Comparison of ENCODE assay signal across 9 cellular contexts in the genomic region with DNA sequence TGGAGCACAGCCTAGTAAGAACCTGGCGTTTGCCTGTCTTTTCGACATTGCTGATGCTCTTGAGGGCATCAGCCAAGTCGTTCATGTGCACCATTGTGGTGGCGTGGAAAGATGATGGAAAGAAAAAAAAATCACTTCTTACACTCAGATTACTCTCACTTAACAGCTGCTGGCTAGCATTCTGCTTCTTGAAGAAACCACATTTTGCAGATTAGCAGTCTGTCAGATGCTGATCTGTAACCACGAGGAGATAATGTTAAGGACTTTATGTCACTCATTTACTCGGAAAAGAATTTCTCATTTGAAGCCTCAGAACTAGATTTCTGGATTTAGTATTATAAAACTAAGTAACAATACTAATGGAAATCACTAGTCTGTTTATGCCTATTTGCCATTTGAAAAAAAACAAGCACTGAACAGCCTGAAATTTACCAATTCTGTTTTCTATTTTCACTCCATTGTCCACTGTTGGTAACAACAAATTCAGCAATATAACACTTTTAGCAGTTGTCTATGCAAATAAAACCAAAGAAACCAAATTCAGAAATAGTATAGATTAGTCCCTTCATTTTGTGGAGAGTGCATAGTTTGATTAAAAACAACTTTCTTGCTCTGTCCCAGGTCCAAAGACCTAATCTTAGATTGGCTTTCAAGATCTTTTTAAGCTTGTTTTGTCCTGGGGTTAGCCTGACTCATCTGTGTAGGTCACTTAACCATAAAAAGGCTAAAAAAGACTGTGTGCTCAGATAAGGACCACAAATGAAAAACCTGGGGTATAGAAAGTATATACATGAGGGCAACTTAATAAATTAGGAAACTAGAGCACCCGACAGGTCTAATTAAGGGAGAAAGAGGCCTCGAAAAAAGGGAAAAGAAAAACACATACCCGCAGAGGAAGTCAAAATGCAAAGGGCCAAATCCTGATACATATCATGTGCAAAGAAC.
DNase-seq lines count a peak whose midpoint lies in the region; ATAC-seq and TF ChIP-seq lines count a peak whose summit lies in the region.
"Had no signal": no experiment of that assay in that cellular context is flagged by ENCODE, and none has a peak within 500 bp of the region (broad histone marks: within the 10 kb centered on the region; RNA-seq: fewer than 3 reads in every experiment).

No MANE protein-coding gene starts in this region.

- POLR2A ChIA-PET in GM10248 (lab: Yijun Ruan, JAX) = no interaction called here

- DNase-seq in GM10248 (ENCODE audit: extremely low spot score) (peak; percentile 45), fibroblast of villous mesenchyme (ENCODE audit: low read depth) (peak; percentile 59), SHP77 (lab: John Stamatoyannopoulos, UW) (no peak), head of caudate nucleus (no peak), breast epithelium (ENCODE audit: low spot score in 2 of 2) (no peak)
- no peak for DNase-seq in stimulated activated CD4-positive, alpha-beta T cell treated with anti-CD3 and anti-CD28 coated beads, Interleukin-2, amount 100 ng/mL, for 48 hours
- DNase-seq: NK-92 treated with Interleukin-12 subunit alpha and Interleukin-12 subunit beta, amount 100 ng/mL, for 24 hours had no signal

- CTCF ChIA-PET in GM10248 (lab: Yijun Ruan, JAX) = interaction anchor here (1.4 to 2.6 kb wide), 3 partner anchors 12 to 67 kb away, joined by 4 to 7 read pairs (median 7); a partner anchor contains a TSS

- ATAC-seq in GM21390 (IDR thresholded peaks at IDR 0.05; ENCODE audit: unreplicated experiment) (peak; percentile 89), HG03469 (IDR thresholded peaks at IDR 0.05; ENCODE audit: unreplicated experiment) (peak; percentile 72)

- no peak overlapping the region for H3K27ac ChIP-seq in breast epithelium

- H3K4me1 ChIP-seq in breast epithelium = peaks cover 0 to 9% of the 10 kb centered on the region in 2 donors

- TF ChIP-seq CTCF in GM10248 (IDR thresholded peaks at IDR 0.05; ENCODE audit: control extremely low read depth, extremely low read depth, low read depth, missing control alignments) (no peak), fibroblast of villous mesenchyme (IDR thresholded peaks at IDR 0.05; ENCODE audit: insufficient read depth, low read depth, low read length) (no peak), breast epithelium (IDR thresholded peaks at IDR 0.05) (no peak)

- no peaks in the 10 kb centered on the region for H3K36me3 ChIP-seq in breast epithelium

- H3K27me3 ChIP-seq in breast epithelium = no peaks in the 10 kb centered on the region

- TF ChIP-seq POLR2A in breast epithelium (IDR thresholded peaks at IDR 0.05) = no peak

- H3K4me3 ChIP-seq in fibroblast of villous mesenchyme (ENCODE audit: low read depth, low read length) = no peak overlapping the region
- no peak overlapping the region for H3K4me3 ChIP-seq in breast epithelium

- H3K9me3 ChIP-seq in breast epithelium = no peaks in the 10 kb centered on the region

- intact Hi-C loops in head of caudate nucleus (cut with DNase I) (no loop called here), breast epithelium (cut with DNase I; ENCODE audit: low total_unique reads) (no loop called here)

Comparison
In these comparisons a context has a peak if more than half of its experiments do, and no peak if none do; other contexts are left out.
1. DNase-seq: peak in GM10248 (single experiment) and fibroblast of villous mesenchyme (single experiment); none in SHP77 (0 of 2), head of caudate nucleus (0 of 42), stimulated activated CD4-positive, alpha-beta T cell treated with anti-CD3 and anti-CD28 coated beads, Interleukin-2, amount 100 ng/mL, for 48 hours (0 of 2) and breast epithelium (0 of 2).